Comparison of ENCODE assay signal across 8 cellular contexts in the genomic region with DNA sequence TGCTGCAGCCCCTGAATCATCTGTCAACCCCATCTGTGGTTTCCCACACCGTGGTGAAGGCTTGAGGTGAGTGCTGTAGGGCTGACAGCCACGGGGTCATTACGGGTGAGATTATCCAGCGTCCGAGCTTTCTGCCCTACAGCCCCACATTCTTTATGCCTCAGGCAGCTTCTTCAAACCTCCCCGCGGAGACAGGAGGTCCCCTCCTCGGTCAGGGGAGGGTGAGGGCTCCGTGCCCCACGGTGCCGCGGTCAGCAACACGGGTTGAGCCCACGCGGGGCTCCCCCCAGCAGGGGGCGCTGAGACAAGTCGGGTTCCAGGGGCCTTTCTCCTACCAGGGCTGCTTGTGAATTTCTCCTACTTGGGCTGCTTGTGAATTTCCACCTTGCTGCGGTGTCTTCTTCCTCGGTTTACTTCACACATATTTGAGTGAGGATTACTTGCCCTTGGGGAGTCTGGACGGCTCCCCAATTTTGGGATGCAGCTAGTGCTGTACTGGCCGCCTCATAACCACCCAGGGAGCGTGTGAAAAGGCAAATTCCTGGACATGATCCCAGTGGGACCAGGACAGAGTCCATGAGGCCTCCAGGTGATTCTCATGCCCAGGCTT. TPM values are rescaled to one million over a fixed set of nuclear protein-coding genes. Genes with fewer than 3 reads are reported as not detected.
DNase-seq lines count a peak whose midpoint lies in the region; ATAC-seq, FAIRE-seq and TF ChIP-seq lines count a peak whose summit lies in the region.

No MANE protein-coding gene starts in this region.

- TF ChIP-seq RAD21 in Ishikawa (IDR thresholded peaks at IDR 0.05; ENCODE audit: low read depth) (0 out of 2 replicates have a peak, but pooled peaks have one; percentile 28), H1 (IDR thresholded peaks at IDR 0.05 in 1 of 2, conservative IDR thresholded peaks at IDR 0.05 in 1 of 2; ENCODE audit: low read depth in 2 of 2, low read length in 2 of 2) (peak; percentile 43 to 62)

- no peak overlapping the region for H3K14ac ChIP-seq in H1 (ENCODE audit: insufficient read length)

- no peak overlapping the region for H3K4me3 Mint-ChIP-seq in neural progenitor cell

- no peaks in the 10 kb centered on the region for H3F3A ChIP-seq in neural progenitor cell (ENCODE audit: low read depth)

- no peak overlapping the region for H2BK20ac ChIP-seq in H1 (ENCODE audit: low read length)

- H3K79me2 ChIP-seq in H1 (ENCODE audit: control insufficient read depth in 1 of 2, insufficient read depth in 2 of 2, low read length in 2 of 2) (no peaks in the 10 kb centered on the region), neural progenitor cell (ENCODE audit: low read depth) (no peaks in the 10 kb centered on the region)

- peaks cover 7% of the 10 kb centered on the region for H3K27me3 Mint-ChIP-seq in neural progenitor cell (ENCODE audit: insufficient read depth, low read depth)

- DNase-seq in BE2C (peak; percentile 66), H1 (ENCODE audit: low read depth in 1 of 2, low spot score in 2 of 2) (peak in 1 of 2 experiments; percentile 82), neural progenitor cell (ENCODE audit: low spot score) (peak; percentile 76), suprapubic skin (ENCODE audit: low spot score in 2 of 2) (no peak)
- peak; percentile 63 to 69 for DNase-seq in activated CD4-positive, alpha-beta T cell treated with anti-CD3 and anti-CD28 coated beads, Interleukin-2, amount 50 U/mL, for 48 hours

- no peak overlapping the region; the same call in 1 of the 2 replicates for H2BK12ac ChIP-seq in H1 (ENCODE audit: low read depth, low read length)

- no peaks in the 10 kb centered on the region; the same call in 1 of the 2 replicates for H3K23me2 ChIP-seq in H1 (ENCODE audit: low read depth, low read length)

- H3K9me3 Mint-ChIP-seq in neural progenitor cell, result peaks cover 3% of the 10 kb centered on the region

- FAIRE-seq in H1 (lab: Jason Lieb, UNC), result no peak

- no peak overlapping the region for H2AK5ac ChIP-seq in H1 (ENCODE audit: low read depth, low read length)

- peak overlapping the region; percentile 65; the same call in 1 of the 2 replicates for H2AFZ ChIP-seq in H1 (ENCODE audit: low read length)
- peak overlapping the region; percentile 70 for H2AFZ ChIP-seq in neural progenitor cell (replicated peaks)

- TF ChIP-seq EP300 in Ishikawa (IDR thresholded peaks at IDR 0.05; ENCODE audit: borderline replicate concordance), result no peak
- TF ChIP-seq EP300 in H1 (IDR thresholded peaks at IDR 0.05; ENCODE audit: borderline replicate concordance in 1 of 2, low read depth in 2 of 2, low read length in 2 of 2), result no peak
- no peak for TF ChIP-seq EP300 in suprapubic skin (IDR thresholded peaks at IDR 0.05)

- no peak overlapping the region for H3K56ac ChIP-seq in H1 (replicated peaks; ENCODE audit: insufficient read length, low read depth, low read length)

- H3K4me1 ChIP-seq in BE2C, result 0 out of 2 replicates have a peak, but pooled peaks cover 2% of the 10 kb centered on the region
- peaks cover 0 to 5% (median 0%) of the 10 kb centered on the region in 4 experiments; a peak in 2 of 7 replicates for H3K4me1 ChIP-seq in H1 (replicated peaks in 1 of 4; ENCODE audit: control insufficient read depth in 3 of 4, insufficient read depth in 4 of 4, low read length in 3 of 4)
- H3K4me1 ChIP-seq in neural progenitor cell, result no peaks in the 10 kb centered on the region
- H3K4me1 ChIP-seq in suprapubic skin, result peaks cover 19% of the 10 kb centered on the region

- H3K9ac ChIP-seq in H1 (replicated peaks in 1 of 4; ENCODE audit: extremely low read depth in 1 of 4, low read depth in 3 of 4, low read length in 3 of 4), result no peak overlapping the region
- no peak overlapping the region for H3K9ac ChIP-seq in neural progenitor cell

- no peak overlapping the region for H3K4ac ChIP-seq in H1 (replicated peaks; ENCODE audit: insufficient read length, low read depth, low read length)

- no peak overlapping the region for H3K18ac ChIP-seq in H1 (ENCODE audit: extremely low read depth, low read length)

- no peak for TF ChIP-seq POLR2A in H1 (IDR thresholded peaks at IDR 0.05; ENCODE audit: control extremely low read depth in 1 of 2, low read depth in 2 of 2, low read length in 2 of 2)
- TF ChIP-seq POLR2A in suprapubic skin (IDR thresholded peaks at IDR 0.05), result no peak

- H4K20me1 ChIP-seq in H1 (replicated peaks in 1 of 2; ENCODE audit: control insufficient read depth in 1 of 2, insufficient read depth in 2 of 2, low read length in 2 of 2), result no peaks in the 10 kb centered on the region
- no peaks in the 10 kb centered on the region for H4K20me1 ChIP-seq in neural progenitor cell (ENCODE audit: low read depth)

- H3K36me3 ChIP-seq in BE2C, result no peaks in the 10 kb centered on the region
- H3K36me3 ChIP-seq in H1 (ENCODE audit: control insufficient read depth in 2 of 4, insufficient read depth in 4 of 4, low read length in 3 of 4), result no peaks in the 10 kb centered on the region
- H3K36me3 ChIP-seq in neural progenitor cell, result no peaks in the 10 kb centered on the region
- H3K36me3 ChIP-seq in suprapubic skin, result no peaks in the 10 kb centered on the region

- no peak overlapping the region for H2BK120ac ChIP-seq in H1 (replicated peaks; ENCODE audit: low read depth, low read length)

- H4K5ac ChIP-seq in H1 (ENCODE audit: insufficient read length, low read depth, low read length), result no peak overlapping the region

- H3K27ac ChIP-seq in H1 (ENCODE audit: low read depth, low read length) (no peak overlapping the region), neural progenitor cell (no peak overlapping the region), suprapubic skin (peak overlapping the region; percentile 39)

- 59% methylated on average over 18 of the region's 22 CpGs; no CpG with 5 or more reads in 1 of the 2 experiments for WGBS in H1 (ENCODE audit: extremely low coverage in 1 of 2, insufficient coverage in 1 of 2, insufficient read length in 1 of 2, insufficient replicate concordance in 2 of 2, low coverage in 1 of 2, low lambda C conversion rate in 2 of 2, missing lambda C conversion rate in 1 of 2), 2 experiments
- WGBS in suprapubic skin, result 23% methylated on average over 22 of the region's 22 CpGs

- H4K91ac ChIP-seq in H1 (replicated peaks; ENCODE audit: insufficient read length, low read length), result no peak overlapping the region

- CTCF ChIA-PET in H1 (lab: Charles Lee; ENCODE audit: partially characterized antibody), result interaction anchor here (0.6 to 14.1 kb wide), 23 partner anchors 8 to 169 kb away, joined by 3 to 125 read pairs (median 6); a partner anchor contains a TSS

- POLR2A ChIA-PET in H1 (lab: Charles Lee; ENCODE audit: partially characterized antibody), result interaction anchor here (0.9 kb wide), 1 partner anchor 98 kb away, joined by 4 read pairs; a partner anchor contains a TSS

- no peaks in the 10 kb centered on the region for H3K79me1 ChIP-seq in H1 (ENCODE audit: low read depth, low read length)

- ATAC-seq in HG02884 (IDR thresholded peaks at IDR 0.05; ENCODE audit: unreplicated experiment) (no peak), HG02678 (IDR thresholded peaks at IDR 0.05; ENCODE audit: unreplicated experiment) (no peak)

- H3K4me3 ChIP-seq in BE2C (ENCODE audit: low read depth, low read length) (peak overlapping the region; percentile 28), H1 (ENCODE audit: extremely low read depth in 1 of 4, insufficient read depth in 2 of 4, low read depth in 3 of 4, low read length in 4 of 4) (no peak overlapping the region), neural progenitor cell (no peak overlapping the region), suprapubic skin (no peak overlapping the region)

- no peaks in the 10 kb centered on the region for H3K36me3 Mint-ChIP-seq in neural progenitor cell

- no peak overlapping the region for H2BK15ac ChIP-seq in H1 (ENCODE audit: low read length)

- H3K27me3 ChIP-seq in BE2C (no peaks in the 10 kb centered on the region), H1 (replicated peaks in 1 of 4; ENCODE audit: control insufficient read depth in 3 of 4, extremely low read depth in 1 of 4, insufficient read depth in 3 of 4, low read length in 3 of 4) (no peaks in the 10 kb centered on the region; a peak in 1 of 7 replicates), neural progenitor cell (no peaks in the 10 kb centered on the region), suprapubic skin (no peaks in the 10 kb centered on the region)

- no peak overlapping the region for H3K4me2 ChIP-seq in H1 (ENCODE audit: insufficient read depth in 1 of 2, low read depth in 2 of 2, low read length in 2 of 2)
- H3K4me2 ChIP-seq in neural progenitor cell, result no peak overlapping the region

- no peak overlapping the region for H3K23ac ChIP-seq in H1 (ENCODE audit: insufficient read length)

- no peak overlapping the region for H3K27ac Mint-ChIP-seq in neural progenitor cell

- H4K8ac ChIP-seq in H1 (ENCODE audit: extremely low read depth, insufficient read depth, low read length), result peak overlapping the region; percentile 39; the same call in 1 of the 2 replicates

- H3K4me1 Mint-ChIP-seq in neural progenitor cell, result peaks cover 5% of the 10 kb centered on the region

- TF ChIP-seq CTCF in BE2C (IDR thresholded peaks at IDR 0.05; ENCODE audit: low read depth, low read length) (peak; percentile 85), H1 (IDR thresholded peaks at IDR 0.05; ENCODE audit: control extremely low read depth in 1 of 3, insufficient read depth in 1 of 3, low read depth in 1 of 3, low read length in 3 of 3) (peak; percentile 67 to 76 (median 68)), neural progenitor cell (IDR thresholded peaks at IDR 0.05) (peak; percentile 76), suprapubic skin (IDR thresholded peaks at IDR 0.05) (peak in 1 of 2 donors; percentile 72)

- H2BK5ac ChIP-seq in H1 (ENCODE audit: low read depth, low read length), result no peak overlapping the region

- no peaks in the 10 kb centered on the region for H3K9me3 ChIP-seq in BE2C
- H3K9me3 ChIP-seq in H1 (ENCODE audit: insufficient read depth in 2 of 2, low read depth in 1 of 2, low read length in 1 of 2), result no peaks in the 10 kb centered on the region
- no peaks in the 10 kb centered on the region for H3K9me3 ChIP-seq in neural progenitor cell (ENCODE audit: low read depth)
- H3K9me3 ChIP-seq in suprapubic skin, result no peaks in the 10 kb centered on the region

RNA-seq across cellular contexts. Expression of a gene that starts 18.1 kb away (rescaled TPM):
- 0.32 TPM for polyA plus RNA-seq in BE2C (2012; ENCODE audit: insufficient read depth, insufficient read length, low read depth)
- 0.07 TPM in 1 of 2 replicates, not detected in the other for total RNA-seq in H1 (2021; fragmentation: NEBNext Ultra II Directional; extraction: Animal tissue kit (Norgen Biotek cat#: 25700))
- 0.30 and 0.33 TPM in 2 replicates for polyA plus RNA-seq in H1 (2011; rRNA removed)
- 0.30 TPM for polyA plus RNA-seq in H1 (2011; cell fraction: cytosol; rRNA removed)
- polyA plus RNA-seq in H1 (2011; cell fraction: nucleus; rRNA removed), result 0.29 TPM
- 0.10 to 0.39 TPM (median 0.29 TPM) in 4 replicates for polyA plus RNA-seq in H1 (2012, experiment 1 of 2)
- 0.22 TPM for polyA plus RNA-seq in H1 (2012, experiment 2 of 2)
- 0.10 TPM for polyA plus RNA-seq in H1 (2013, experiment 1 of 2)
- polyA plus RNA-seq in H1 (2013, experiment 2 of 2), result 0.06 TPM
- 0.19 and 0.39 TPM in 2 replicates for polyA minus RNA-seq in H1 (2011; rRNA and poly(A)+ RNA removed)
- polyA minus RNA-seq in H1 (2011; cell fraction: cytosol; rRNA and poly(A)+ RNA removed), result 0.29 TPM
- not detected for polyA minus RNA-seq in H1 (2011; cell fraction: nucleus; rRNA and poly(A)+ RNA removed)
- total RNA-seq in neural progenitor cell (ENCODE audit: low replicate concordance) (not detected in 2 replicates), suprapubic skin (under 1 TPM; 0.36 to 0.93 (median 0.65) TPM)

RNA-seq across cellular contexts. Expression of a gene that starts 48.9 kb away (rescaled TPM):
- 55.7 TPM for polyA plus RNA-seq in BE2C (2012; ENCODE audit: insufficient read depth, insufficient read length, low read depth)
- total RNA-seq in H1 (2021; fragmentation: NEBNext Ultra II Directional; extraction: Animal tissue kit (Norgen Biotek cat#: 25700)), result 20.8 and 26.7 TPM in 2 replicates
- 9.7 and 14.4 TPM in 2 replicates for polyA plus RNA-seq in H1 (2011; rRNA removed)
- 12.0 TPM for polyA plus RNA-seq in H1 (2011; cell fraction: cytosol; rRNA removed)
- polyA plus RNA-seq in H1 (2011; cell fraction: nucleus; rRNA removed), result 17.7 TPM
- polyA plus RNA-seq in H1 (2012, experiment 1 of 2), result 24.8 to 32.2 TPM (median 27.7 TPM) in 4 replicates
- polyA plus RNA-seq in H1 (2012, experiment 2 of 2), result 5.9 TPM
- 21.6 TPM for polyA plus RNA-seq in H1 (2013, experiment 1 of 2)
- polyA plus RNA-seq in H1 (2013, experiment 2 of 2), result 22.3 TPM
- polyA minus RNA-seq in H1 (2011; rRNA and poly(A)+ RNA removed), result 22.6 and 27.7 TPM in 2 replicates
- 22.5 TPM for polyA minus RNA-seq in H1 (2011; cell fraction: cytosol; rRNA and poly(A)+ RNA removed)
- 52.2 TPM for polyA minus RNA-seq in H1 (2011; cell fraction: nucleus; rRNA and poly(A)+ RNA removed)
- total RNA-seq in neural progenitor cell (ENCODE audit: low replicate concordance) (13.6 and 18.2 TPM in 2 replicates), suprapubic skin (100 to 1,000 TPM; 151 to 255 (median 174) TPM)

RNA-seq across cellular contexts. Expression of a gene that starts 49.9 kb away (rescaled TPM):
- not detected for polyA plus RNA-seq in BE2C (2012; ENCODE audit: insufficient read depth, insufficient read length, low read depth)
- not detected in 2 replicates for total RNA-seq in H1 (2021; fragmentation: NEBNext Ultra II Directional; extraction: Animal tissue kit (Norgen Biotek cat#: 25700))
- not detected in 2 replicates for polyA plus RNA-seq in H1 (2011; rRNA removed)
- polyA plus RNA-seq in H1 (2011; cell fraction: cytosol; rRNA removed), result not detected
- polyA plus RNA-seq in H1 (2011; cell fraction: nucleus; rRNA removed), result not detected
- not detected in 4 replicates for polyA plus RNA-seq in H1 (2012, experiment 1 of 2)
- not detected for polyA plus RNA-seq in H1 (2012, experiment 2 of 2)
- polyA plus RNA-seq in H1 (2013, experiment 1 of 2), result not detected
- polyA plus RNA-seq in H1 (2013, experiment 2 of 2), result not detected
- polyA minus RNA-seq in H1 (2011; rRNA and poly(A)+ RNA removed), result not detected in 2 replicates
- not detected for polyA minus RNA-seq in H1 (2011; cell fraction: cytosol; rRNA and poly(A)+ RNA removed)
- not detected for polyA minus RNA-seq in H1 (2011; cell fraction: nucleus; rRNA and poly(A)+ RNA removed)
- not detected in 2 replicates for total RNA-seq in neural progenitor cell (ENCODE audit: low replicate concordance)
- not detected for total RNA-seq in suprapubic skin

Comparison
In these comparisons a context has a peak if more than half of its experiments do, and no peak if none do; other contexts are left out.
1. DNase-seq: peak in BE2C (single experiment), activated CD4-positive, alpha-beta T cell treated with anti-CD3 and anti-CD28 coated beads, Interleukin-2, amount 50 U/mL, for 48 hours (2 of 2) and neural progenitor cell (single experiment); none in suprapubic skin (0 of 2).